1 cellular context compared by ENCODE assay signal in the genomic region with DNA sequence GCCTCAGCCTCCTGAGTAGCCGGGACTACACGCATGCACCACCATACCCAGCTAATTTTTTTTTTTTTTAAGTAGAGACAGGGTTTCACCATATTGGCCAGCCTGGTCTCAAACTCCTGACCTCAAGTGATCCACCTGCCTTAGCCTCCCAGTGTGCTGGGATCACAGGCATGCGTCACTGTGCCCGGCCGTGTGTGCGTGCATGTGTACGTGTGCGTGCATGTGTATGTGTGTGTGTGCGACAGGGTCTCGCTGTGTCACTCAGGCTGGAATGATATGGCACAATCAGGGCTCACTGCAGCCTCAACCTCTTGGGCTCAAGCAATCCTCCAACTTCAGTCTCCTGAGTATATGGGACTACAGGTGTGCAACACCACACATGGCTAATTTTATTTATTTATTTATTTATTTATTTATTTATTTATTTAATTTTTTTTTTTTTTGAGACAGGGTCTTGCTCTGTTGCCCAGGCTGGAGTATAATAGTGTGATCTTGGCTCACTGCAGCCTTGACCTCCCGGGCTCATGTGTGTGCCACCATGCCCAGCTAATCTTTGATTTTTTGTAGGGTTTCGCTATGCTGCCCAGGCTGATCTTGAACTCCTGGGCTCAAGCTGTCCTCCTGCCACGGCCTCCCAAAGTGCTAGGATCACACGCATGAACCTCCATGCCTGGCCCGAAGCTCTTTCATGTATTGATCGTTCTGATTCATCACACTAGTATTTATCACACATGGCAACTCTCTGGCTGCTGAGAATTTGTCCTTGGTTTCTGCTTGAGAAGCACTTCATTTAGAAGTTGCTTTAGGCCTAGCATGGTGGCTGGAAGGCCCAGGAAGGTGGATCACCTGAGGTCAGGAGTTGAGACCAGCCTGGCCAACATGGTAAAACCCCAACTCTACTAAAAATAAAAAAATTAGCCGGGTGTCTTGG.
TF ChIP-seq lines count a peak whose summit lies in the region.

No MANE protein-coding gene starts in this region.

TF ChIP-seq in HEK293, 187 proteins besides CTCF, POLR2A, EP300 and RAD21 (continued from another document):
- TF ChIP-seq TRIM28 (IDR thresholded peaks at IDR 0.05; ENCODE audit: borderline replicate concordance, low read length): no peak
- TF ChIP-seq ZBTB21 (tag by site-specific recombination; IDR thresholded peaks at IDR 0.05): peak; percentile 72
- TF ChIP-seq OSR2 (tag by site-specific recombination; IDR thresholded peaks at IDR 0.05): no peak
- TF ChIP-seq GLI4 (tag by site-specific recombination; IDR thresholded peaks at IDR 0.05): no peak
- peak; percentile 95 for TF ChIP-seq ZNF394 (tag by site-specific recombination; IDR thresholded peaks at IDR 0.05; ENCODE audit: borderline replicate concordance)
- no peak for TF ChIP-seq ZNF146 (tag by site-specific recombination; IDR thresholded peaks at IDR 0.05)
- peak; percentile 70; the same call in 1 of the 2 replicates for TF ChIP-seq ZNF560 (tag by site-specific recombination; IDR thresholded peaks at IDR 0.05; ENCODE audit: borderline replicate concordance)
- peak; percentile 71 for TF ChIP-seq ZNF629 (tag by site-specific recombination; IDR thresholded peaks at IDR 0.05)
- no peak for TF ChIP-seq ZNF561 (tag by site-specific recombination; IDR thresholded peaks at IDR 0.05; ENCODE audit: borderline replicate concordance)
- TF ChIP-seq ZFP41 (tag by site-specific recombination; IDR thresholded peaks at IDR 0.05; ENCODE audit: borderline replicate concordance): no peak
- TF ChIP-seq ZNF140 (tag by site-specific recombination; IDR thresholded peaks at IDR 0.05): peak; percentile 87
- TF ChIP-seq ZNF514 (tag by site-specific recombination; IDR thresholded peaks at IDR 0.05): 0 out of 2 replicates have a peak, but pooled peaks have one; percentile 68
- peak; percentile 37 for TF ChIP-seq SCRT2 (tag by site-specific recombination; IDR thresholded peaks at IDR 0.05)
- TF ChIP-seq, protein P1, sequence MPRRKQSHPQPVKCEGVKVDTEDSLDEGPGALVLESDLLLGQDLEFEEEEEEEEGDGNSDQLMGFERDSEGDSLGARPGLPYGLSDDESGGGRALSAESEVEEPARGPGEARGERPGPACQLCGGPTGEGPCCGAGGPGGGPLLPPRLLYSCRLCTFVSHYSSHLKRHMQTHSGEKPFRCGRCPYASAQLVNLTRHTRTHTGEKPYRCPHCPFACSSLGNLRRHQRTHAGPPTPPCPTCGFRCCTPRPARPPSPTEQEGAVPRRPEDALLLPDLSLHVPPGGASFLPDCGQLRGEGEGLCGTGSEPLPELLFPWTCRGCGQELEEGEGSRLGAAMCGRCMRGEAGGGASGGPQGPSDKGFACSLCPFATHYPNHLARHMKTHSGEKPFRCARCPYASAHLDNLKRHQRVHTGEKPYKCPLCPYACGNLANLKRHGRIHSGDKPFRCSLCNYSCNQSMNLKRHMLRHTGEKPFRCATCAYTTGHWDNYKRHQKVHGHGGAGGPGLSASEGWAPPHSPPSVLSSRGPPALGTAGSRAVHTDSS (tag by site-specific recombination; IDR thresholded peaks at IDR 0.05): no peak
- TF ChIP-seq KLF9 (tag by site-specific recombination; IDR thresholded peaks at IDR 0.05; ENCODE audit: low read depth): no peak
- TF ChIP-seq YY1 (tag by site-specific recombination; IDR thresholded peaks at IDR 0.05): no peak
- no peak for TF ChIP-seq ZNF571 (tag by site-specific recombination; IDR thresholded peaks at IDR 0.05)
- no peak for TF ChIP-seq ZNF221 (tag by site-specific recombination; IDR thresholded peaks at IDR 0.05; ENCODE audit: borderline replicate concordance)
- no peak for TF ChIP-seq ZBTB48 (tag by site-specific recombination; IDR thresholded peaks at IDR 0.05)
- no peak for TF ChIP-seq ZNF350 (tag by site-specific recombination; IDR thresholded peaks at IDR 0.05)
- TF ChIP-seq ZXDB (tag by site-specific recombination; IDR thresholded peaks at IDR 0.05): peak; percentile 78
- TF ChIP-seq ZNF132 (tag by site-specific recombination; IDR thresholded peaks at IDR 0.05; ENCODE audit: borderline replicate concordance): no peak
- TF ChIP-seq ZNF121 (tag by site-specific recombination; IDR thresholded peaks at IDR 0.05): no peak
- TF ChIP-seq, protein P2, sequence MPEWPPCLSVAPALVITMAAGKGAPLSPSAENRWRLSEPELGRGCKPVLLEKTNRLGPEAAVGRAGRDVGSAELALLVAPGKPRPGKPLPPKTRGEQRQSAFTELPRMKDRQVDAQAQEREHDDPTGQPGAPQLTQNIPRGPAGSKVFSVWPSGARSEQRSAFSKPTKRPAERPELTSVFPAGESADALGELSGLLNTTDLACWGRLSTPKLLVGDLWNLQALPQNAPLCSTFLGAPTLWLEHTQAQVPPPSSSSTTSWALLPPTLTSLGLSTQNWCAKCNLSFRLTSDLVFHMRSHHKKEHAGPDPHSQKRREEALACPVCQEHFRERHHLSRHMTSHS (tag by site-specific recombination; IDR thresholded peaks at IDR 0.05): no peak
- no peak for TF ChIP-seq WT1 (tag by site-specific recombination; IDR thresholded peaks at IDR 0.05)
- TF ChIP-seq ZNF184 (tag by site-specific recombination; IDR thresholded peaks at IDR 0.05): no peak
- no peak for TF ChIP-seq ZNF274 (IDR thresholded peaks at IDR 0.05; ENCODE audit: low read length)
- no peak for TF ChIP-seq ZNF274 (tag by site-specific recombination; IDR thresholded peaks at IDR 0.05; ENCODE audit: borderline replicate concordance)
- TF ChIP-seq, protein P3, sequence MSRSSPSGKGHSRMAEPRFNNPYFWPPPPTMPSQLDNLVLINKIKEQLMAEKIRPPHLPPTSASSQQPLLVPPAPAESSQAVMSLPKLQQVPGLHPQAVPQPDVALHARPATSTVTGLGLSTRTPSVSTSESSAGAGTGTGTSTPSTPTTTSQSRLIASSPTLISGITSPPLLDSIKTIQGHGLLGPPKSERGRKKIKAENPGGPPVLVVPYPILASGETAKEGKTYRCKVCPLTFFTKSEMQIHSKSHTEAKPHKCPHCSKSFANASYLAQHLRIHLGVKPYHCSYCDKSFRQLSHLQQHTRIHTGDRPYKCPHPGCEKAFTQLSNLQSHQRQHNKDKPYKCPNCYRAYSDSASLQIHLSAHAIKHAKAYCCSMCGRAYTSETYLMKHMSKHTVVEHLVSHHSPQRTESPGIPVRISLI (tag by site-specific recombination; IDR thresholded peaks at IDR 0.05): no peak; the same call in 1 of the 2 replicates
- no peak for TF ChIP-seq ZNF768 (tag by site-specific recombination; IDR thresholded peaks at IDR 0.05)
- TF ChIP-seq TCF7L2 (IDR thresholded peaks at IDR 0.05; ENCODE audit: borderline replicate concordance, low read depth, low read length): no peak
- TF ChIP-seq EGR2 (tag by site-specific recombination; IDR thresholded peaks at IDR 0.05; ENCODE audit: low read depth): no peak
- TF ChIP-seq ZNF610 (tag by site-specific recombination; IDR thresholded peaks at IDR 0.05; ENCODE audit: borderline replicate concordance): no peak
- no peak for TF ChIP-seq ZNF626 (tag by site-specific recombination; IDR thresholded peaks at IDR 0.05)
- TF ChIP-seq, protein P4, sequence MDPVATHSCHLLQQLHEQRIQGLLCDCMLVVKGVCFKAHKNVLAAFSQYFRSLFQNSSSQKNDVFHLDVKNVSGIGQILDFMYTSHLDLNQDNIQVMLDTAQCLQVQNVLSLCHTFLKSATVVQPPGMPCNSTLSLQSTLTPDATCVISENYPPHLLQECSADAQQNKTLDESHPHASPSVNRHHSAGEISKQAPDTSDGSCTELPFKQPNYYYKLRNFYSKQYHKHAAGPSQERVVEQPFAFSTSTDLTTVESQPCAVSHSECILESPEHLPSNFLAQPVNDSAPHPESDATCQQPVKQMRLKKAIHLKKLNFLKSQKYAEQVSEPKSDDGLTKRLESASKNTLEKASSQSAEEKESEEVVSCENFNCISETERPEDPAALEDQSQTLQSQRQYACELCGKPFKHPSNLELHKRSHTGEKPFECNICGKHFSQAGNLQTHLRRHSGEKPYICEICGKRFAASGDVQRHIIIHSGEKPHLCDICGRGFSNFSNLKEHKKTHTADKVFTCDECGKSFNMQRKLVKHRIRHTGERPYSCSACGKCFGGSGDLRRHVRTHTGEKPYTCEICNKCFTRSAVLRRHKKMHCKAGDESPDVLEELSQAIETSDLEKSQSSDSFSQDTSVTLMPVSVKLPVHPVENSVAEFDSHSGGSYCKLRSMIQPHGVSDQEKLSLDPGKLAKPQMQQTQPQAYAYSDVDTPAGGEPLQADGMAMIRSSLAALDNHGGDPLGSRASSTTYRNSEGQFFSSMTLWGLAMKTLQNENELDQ (tag by site-specific recombination; IDR thresholded peaks at IDR 0.05; ENCODE audit: low read depth): no peak
- no peak for TF ChIP-seq ZNF211 (tag by site-specific recombination; IDR thresholded peaks at IDR 0.05; ENCODE audit: low read depth)
- TF ChIP-seq, protein P5, sequence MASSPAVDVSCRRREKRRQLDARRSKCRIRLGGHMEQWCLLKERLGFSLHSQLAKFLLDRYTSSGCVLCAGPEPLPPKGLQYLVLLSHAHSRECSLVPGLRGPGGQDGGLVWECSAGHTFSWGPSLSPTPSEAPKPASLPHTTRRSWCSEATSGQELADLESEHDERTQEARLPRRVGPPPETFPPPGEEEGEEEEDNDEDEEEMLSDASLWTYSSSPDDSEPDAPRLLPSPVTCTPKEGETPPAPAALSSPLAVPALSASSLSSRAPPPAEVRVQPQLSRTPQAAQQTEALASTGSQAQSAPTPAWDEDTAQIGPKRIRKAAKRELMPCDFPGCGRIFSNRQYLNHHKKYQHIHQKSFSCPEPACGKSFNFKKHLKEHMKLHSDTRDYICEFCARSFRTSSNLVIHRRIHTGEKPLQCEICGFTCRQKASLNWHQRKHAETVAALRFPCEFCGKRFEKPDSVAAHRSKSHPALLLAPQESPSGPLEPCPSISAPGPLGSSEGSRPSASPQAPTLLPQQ (tag by site-specific recombination; IDR thresholded peaks at IDR 0.05): no peak
